In the genomic region with DNA sequence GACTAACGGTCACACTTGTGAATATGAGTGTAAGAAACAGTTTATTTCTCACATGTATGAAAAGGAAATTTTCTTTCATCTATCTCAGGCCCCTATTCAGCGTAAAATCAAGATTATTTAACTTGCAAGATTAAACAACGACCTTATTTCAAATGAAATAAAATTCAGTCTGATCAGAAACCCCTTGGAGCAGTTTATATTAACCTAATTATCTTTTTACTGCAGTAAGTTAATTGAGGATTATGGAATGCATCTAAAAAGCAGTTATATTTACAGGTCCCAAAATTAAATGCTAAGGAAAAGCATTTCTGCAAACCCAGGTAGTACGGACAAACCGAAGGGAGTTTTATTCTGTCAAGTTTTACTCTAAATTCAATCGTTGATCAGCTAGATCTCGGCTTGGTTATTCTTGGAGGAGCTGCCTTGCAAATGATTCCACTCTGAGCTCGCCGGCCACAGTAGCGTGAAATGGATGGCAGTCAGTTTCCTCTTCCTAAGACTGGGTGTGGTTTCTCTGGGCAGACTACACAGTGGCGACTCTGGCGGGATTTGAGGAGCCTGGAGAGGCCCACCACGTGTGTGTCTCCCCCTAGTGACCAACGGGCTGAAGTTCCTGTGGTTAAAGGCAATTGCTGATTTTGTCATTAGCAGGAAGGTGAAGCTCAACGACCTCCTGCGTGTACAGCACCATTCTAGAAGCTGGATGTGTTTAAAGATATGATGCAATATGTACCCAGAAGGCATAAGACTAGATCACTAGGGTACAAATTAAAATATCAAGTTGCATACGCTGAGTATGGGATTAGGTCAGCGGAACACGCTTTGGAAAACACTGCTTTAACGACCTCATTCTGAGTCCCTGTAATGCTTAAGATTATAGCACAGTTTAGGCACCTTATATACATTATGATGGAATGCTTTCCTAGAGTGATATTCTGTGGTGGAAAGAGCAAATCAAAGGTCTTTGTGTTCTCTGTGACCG, we compare ENCODE assay signal across 1 cellular context.
TF ChIP-seq lines count a peak whose summit lies in the region.

No MANE protein-coding gene starts in this region.

TF ChIP-seq in HepG2, 621 proteins besides CTCF, POLR2A, EP300 and RAD21 (continued from another document and continues in another):
- no peak for TF ChIP-seq HNRNPLL (IDR thresholded peaks at IDR 0.05; ENCODE audit: low read depth, low read length, poor library complexity, severe bottlenecking)
- TF ChIP-seq SUZ12 (IDR thresholded peaks at IDR 0.05; ENCODE audit: low read depth, low read length): no peak
- TF ChIP-seq ZNF331 (CRISPR knock-in tag; IDR thresholded peaks at IDR 0.05): peak; percentile 78; the same call in 1 of the 2 replicates
- peak; percentile 99 for TF ChIP-seq XRCC5 (optimal IDR thresholded peaks at IDR 0.05; ENCODE audit: low read length)
- no peak for TF ChIP-seq SNAI1 (CRISPR knock-in tag; IDR thresholded peaks at IDR 0.05; ENCODE audit: borderline replicate concordance)
- TF ChIP-seq TMF1 (CRISPR knock-in tag; IDR thresholded peaks at IDR 0.05; ENCODE audit: low read depth): no peak
- TF ChIP-seq MXD3 (CRISPR knock-in tag; IDR thresholded peaks at IDR 0.05): 0 out of 2 replicates have a peak, but pooled peaks have one; percentile 52
- no peak for TF ChIP-seq WIZ (CRISPR knock-in tag; IDR thresholded peaks at IDR 0.05)
- no peak for TF ChIP-seq CREB1 (IDR thresholded peaks at IDR 0.05)
- TF ChIP-seq CREB1 (CRISPR knock-in tag; IDR thresholded peaks at IDR 0.05): peak; percentile 58; the same call in 1 of the 2 replicates
- TF ChIP-seq NFKBIZ (CRISPR knock-in tag; IDR thresholded peaks at IDR 0.05): no peak
- no peak for TF ChIP-seq GABPA (IDR thresholded peaks at IDR 0.05; ENCODE audit: low read depth, low read length)
- TF ChIP-seq GABPA (CRISPR knock-in tag; IDR thresholded peaks at IDR 0.05; ENCODE audit: low read depth): peak; percentile 51; the same call in 1 of the 2 replicates
- no peak for TF ChIP-seq ZBTB3 (CRISPR knock-in tag; IDR thresholded peaks at IDR 0.05; ENCODE audit: borderline replicate concordance, low read depth)
- TF ChIP-seq YEATS4 (CRISPR knock-in tag; IDR thresholded peaks at IDR 0.05; ENCODE audit: borderline replicate concordance): 0 out of 2 replicates have a peak, but pooled peaks have one; percentile 31
- TF ChIP-seq THYN1 (CRISPR knock-in tag; IDR thresholded peaks at IDR 0.05; ENCODE audit: borderline replicate concordance, low read depth): no peak
- peak; percentile 86 for TF ChIP-seq ZNF614 (CRISPR knock-in tag; IDR thresholded peaks at IDR 0.05; ENCODE audit: borderline replicate concordance)
- TF ChIP-seq CENPT (CRISPR knock-in tag; IDR thresholded peaks at IDR 0.05; ENCODE audit: low read depth): no peak
- TF ChIP-seq ZFP62 (CRISPR knock-in tag; IDR thresholded peaks at IDR 0.05): no peak
- TF ChIP-seq SOX6 (IDR thresholded peaks at IDR 0.05): no peak
- TF ChIP-seq SOX6 (CRISPR knock-in tag; IDR thresholded peaks at IDR 0.05): peak; percentile 21; the same call in 1 of the 2 replicates
- no peak for TF ChIP-seq ZNF883 (CRISPR knock-in tag; IDR thresholded peaks at IDR 0.05; ENCODE audit: not compliant biosample characterization)
- no peak for TF ChIP-seq ZNF18 (CRISPR knock-in tag; IDR thresholded peaks at IDR 0.05; ENCODE audit: insufficient replicate concordance)
- TF ChIP-seq TOE1 (CRISPR knock-in tag; IDR thresholded peaks at IDR 0.05): no peak
- no peak for TF ChIP-seq ATF5 (CRISPR knock-in tag; IDR thresholded peaks at IDR 0.05; ENCODE audit: low read depth)
- TF ChIP-seq ZNF510 (CRISPR knock-in tag; IDR thresholded peaks at IDR 0.05; ENCODE audit: low read depth): peak; percentile 85; the same call in 1 of the 2 replicates
- 0 out of 2 replicates have a peak, but pooled peaks have one; percentile 21 for TF ChIP-seq DNMT3B (CRISPR knock-in tag; conservative IDR thresholded peaks at IDR 0.05)
- TF ChIP-seq CCDC6 (CRISPR knock-in tag; IDR thresholded peaks at IDR 0.05): 0 out of 2 replicates have a peak, but pooled peaks have one; percentile 46
- TF ChIP-seq TEAD3 (CRISPR knock-in tag; optimal IDR thresholded peaks at IDR 0.05; ENCODE audit: borderline replicate concordance): peak; percentile 68
- peak; percentile 53; the same call in 1 of the 2 replicates for TF ChIP-seq PITX1 (CRISPR knock-in tag; IDR thresholded peaks at IDR 0.05)
- TF ChIP-seq ESRRA (CRISPR knock-in tag; IDR thresholded peaks at IDR 0.05; ENCODE audit: low read depth): no peak
- no peak; the same call in 1 of the 2 replicates for TF ChIP-seq MNT (IDR thresholded peaks at IDR 0.05)
- TF ChIP-seq CEBPG (CRISPR knock-in tag; IDR thresholded peaks at IDR 0.05): peak; percentile 74
- TF ChIP-seq TERF1 (CRISPR knock-in tag; IDR thresholded peaks at IDR 0.05): no peak
- TF ChIP-seq NFYB (CRISPR knock-in tag; IDR thresholded peaks at IDR 0.05): peak; percentile 22; the same call in 1 of the 2 replicates
- TF ChIP-seq, protein P1, sequence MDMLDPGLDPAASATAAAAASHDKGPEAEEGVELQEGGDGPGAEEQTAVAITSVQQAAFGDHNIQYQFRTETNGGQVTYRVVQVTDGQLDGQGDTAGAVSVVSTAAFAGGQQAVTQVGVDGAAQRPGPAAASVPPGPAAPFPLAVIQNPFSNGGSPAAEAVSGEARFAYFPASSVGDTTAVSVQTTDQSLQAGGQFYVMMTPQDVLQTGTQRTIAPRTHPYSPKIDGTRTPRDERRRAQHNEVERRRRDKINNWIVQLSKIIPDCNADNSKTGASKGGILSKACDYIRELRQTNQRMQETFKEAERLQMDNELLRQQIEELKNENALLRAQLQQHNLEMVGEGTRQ (IDR thresholded peaks at IDR 0.05; ENCODE audit: low read depth, low read length): peak; percentile 21; the same call in 1 of the 2 replicates
- TF ChIP-seq, protein P1 (CRISPR knock-in tag; IDR thresholded peaks at IDR 0.05; ENCODE audit: borderline replicate concordance): no peak
- TF ChIP-seq MTA3 (CRISPR knock-in tag; IDR thresholded peaks at IDR 0.05): no peak
- TF ChIP-seq POGZ (CRISPR knock-in tag; IDR thresholded peaks at IDR 0.05): peak; percentile 55; the same call in 1 of the 2 replicates
- TF ChIP-seq KLF9 (CRISPR knock-in tag; IDR thresholded peaks at IDR 0.05; ENCODE audit: low read depth): peak; percentile 79; the same call in 1 of the 2 replicates
- peak; percentile 67 for TF ChIP-seq ATF7 (IDR thresholded peaks at IDR 0.05)
- no peak for TF ChIP-seq ATF7 (CRISPR knock-in tag; IDR thresholded peaks at IDR 0.05)
- no peak for TF ChIP-seq ZFAT (CRISPR knock-in tag; conservative IDR thresholded peaks at IDR 0.05)
- TF ChIP-seq JUNB (CRISPR knock-in tag; IDR thresholded peaks at IDR 0.05; ENCODE audit: borderline replicate concordance): no peak
- no peak for TF ChIP-seq SNAPC4 (CRISPR knock-in tag; IDR thresholded peaks at IDR 0.05)
- TF ChIP-seq, protein P2, sequence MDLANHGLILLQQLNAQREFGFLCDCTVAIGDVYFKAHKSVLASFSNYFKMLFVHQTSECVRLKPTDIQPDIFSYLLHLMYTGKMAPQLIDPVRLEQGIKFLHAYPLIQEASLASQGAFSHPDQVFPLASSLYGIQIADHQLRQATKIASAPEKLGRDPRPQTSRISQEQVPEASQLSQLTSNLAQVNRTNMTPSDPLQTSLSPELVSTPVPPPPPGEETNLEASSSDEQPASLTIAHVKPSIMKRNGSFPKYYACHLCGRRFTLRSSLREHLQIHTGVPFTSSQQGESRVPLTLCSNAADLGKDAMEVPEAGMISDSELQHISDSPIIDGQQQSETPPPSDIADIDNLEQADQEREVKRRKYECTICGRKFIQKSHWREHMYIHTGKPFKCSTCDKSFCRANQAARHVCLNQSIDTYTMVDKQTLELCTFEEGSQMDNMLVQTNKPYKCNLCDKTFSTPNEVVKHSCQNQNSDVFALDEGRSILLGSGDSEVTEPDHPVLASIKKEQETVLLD (CRISPR knock-in tag; IDR thresholded peaks at IDR 0.05; ENCODE audit: low read depth): no peak
